In genomic region chr1:232271991-232272589, GRCh38 we compare ENCODE assay signal across 1 cellular context.
TF ChIP-seq lines count a peak whose summit lies in the region.

No MANE protein-coding gene starts in this region.

TF ChIP-seq in HEK293, 187 proteins besides CTCF, POLR2A, EP300 and RAD21 (continued from another document):
- TF ChIP-seq ZNF449 (tag by site-specific recombination; IDR thresholded peaks at IDR 0.05) (no peak), ZNF335 (tag by site-specific recombination; conservative IDR thresholded peaks at IDR 0.05) (peak; percentile 65), ZNF350 (tag by site-specific recombination; IDR thresholded peaks at IDR 0.05) (no peak), ZBTB17 (tag by site-specific recombination; IDR thresholded peaks at IDR 0.05) (peak; percentile 54; the same call in 1 of the 2 replicates), ZNF518A (tag by site-specific recombination; conservative IDR thresholded peaks at IDR 0.05; ENCODE audit: low read depth) (0 out of 2 replicates have a peak, but pooled peaks have one; percentile 36), ZBTB44 (tag by site-specific recombination; IDR thresholded peaks at IDR 0.05) (peak; percentile 7; the same call in 1 of the 2 replicates), ZNF660 (tag by site-specific recombination; IDR thresholded peaks at IDR 0.05) (0 out of 2 replicates have a peak, but pooled peaks have one; percentile 29), ZNF692 (tag by site-specific recombination; IDR thresholded peaks at IDR 0.05) (0 out of 2 replicates have a peak, but pooled peaks have one; percentile 33), ZNF585B (tag by site-specific recombination; IDR thresholded peaks at IDR 0.05) (no peak)
